In genomic region chr14:93319494-93319893, GRCh38 we compare ENCODE assay signal across 1 cellular context.
TF ChIP-seq lines count a peak whose summit lies in the region.

No MANE protein-coding gene starts in this region.

TF ChIP-seq in endothelial cell of umbilical vein, 7 proteins besides CTCF, POLR2A, EP300 and RAD21:
- TF ChIP-seq FOS (IDR thresholded peaks at IDR 0.05; ENCODE audit: borderline replicate concordance, insufficient read depth, low read length), result no peak
- no peak for TF ChIP-seq EZH2 (IDR thresholded peaks at IDR 0.05; ENCODE audit: borderline replicate concordance, low read depth, low read length, severe bottlenecking)
- TF ChIP-seq MAX (IDR thresholded peaks at IDR 0.05; ENCODE audit: insufficient read depth, insufficient read length), result no peak
- TF ChIP-seq MYC (IDR thresholded peaks at IDR 0.05; ENCODE audit: low read depth, low read length), result no peak
- TF ChIP-seq POLR2AphosphoS5 (IDR thresholded peaks at IDR 0.05; ENCODE audit: insufficient read depth, low read depth, low read length), result no peak
- no peak for TF ChIP-seq JUN (IDR thresholded peaks at IDR 0.05; ENCODE audit: borderline replicate concordance, insufficient read depth, insufficient read length, low read depth)
- TF ChIP-seq GATA2 (IDR thresholded peaks at IDR 0.05; ENCODE audit: insufficient read depth, insufficient read length, low read depth, low read length), result no peak
